Comparison of ENCODE assay signal across 1 cellular context in genomic region chr22:37803636-37804371, GRCh38.
TF ChIP-seq lines count a peak whose summit lies in the region.

No MANE protein-coding gene starts in this region.

TF ChIP-seq in WTC11, 78 proteins besides CTCF, POLR2A, EP300 and RAD21 (continued from another document):
- TF ChIP-seq AR (CRISPR knock-in tag; IDR thresholded peaks at IDR 0.05): no peak
- TF ChIP-seq, protein P1, sequence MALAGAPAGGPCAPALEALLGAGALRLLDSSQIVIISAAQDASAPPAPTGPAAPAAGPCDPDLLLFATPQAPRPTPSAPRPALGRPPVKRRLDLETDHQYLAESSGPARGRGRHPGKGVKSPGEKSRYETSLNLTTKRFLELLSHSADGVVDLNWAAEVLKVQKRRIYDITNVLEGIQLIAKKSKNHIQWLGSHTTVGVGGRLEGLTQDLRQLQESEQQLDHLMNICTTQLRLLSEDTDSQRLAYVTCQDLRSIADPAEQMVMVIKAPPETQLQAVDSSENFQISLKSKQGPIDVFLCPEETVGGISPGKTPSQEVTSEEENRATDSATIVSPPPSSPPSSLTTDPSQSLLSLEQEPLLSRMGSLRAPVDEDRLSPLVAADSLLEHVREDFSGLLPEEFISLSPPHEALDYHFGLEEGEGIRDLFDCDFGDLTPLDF (CRISPR knock-in tag; IDR thresholded peaks at IDR 0.05): no peak
- TF ChIP-seq, protein P2, sequence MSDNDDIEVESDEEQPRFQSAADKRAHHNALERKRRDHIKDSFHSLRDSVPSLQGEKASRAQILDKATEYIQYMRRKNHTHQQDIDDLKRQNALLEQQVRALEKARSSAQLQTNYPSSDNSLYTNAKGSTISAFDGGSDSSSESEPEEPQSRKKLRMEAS (CRISPR knock-in tag; IDR thresholded peaks at IDR 0.05): 0 out of 2 replicates have a peak, but pooled peaks have one; percentile 7
